1 cellular context compared by ENCODE assay signal in the genomic region with DNA sequence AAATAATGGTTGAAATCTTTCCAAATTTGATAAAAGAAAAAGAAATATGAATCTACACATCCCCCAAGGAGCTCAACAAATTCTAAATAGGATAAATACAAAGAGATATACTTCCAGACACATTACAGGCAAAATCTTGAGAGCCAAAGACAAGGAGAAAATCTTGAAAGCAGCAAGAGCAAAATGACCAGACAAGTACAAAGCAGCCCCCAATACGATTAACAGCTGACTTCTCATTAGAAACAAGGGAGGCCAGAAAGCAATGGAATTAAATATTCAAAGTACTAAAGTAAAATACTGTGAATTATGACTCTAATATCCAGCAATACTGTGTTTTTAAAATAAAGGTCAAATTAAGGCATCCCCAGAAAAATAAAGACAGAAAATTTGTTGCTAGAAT.
A peak's percentile ranks its signal among the peaks of the same experiment; 100 is the strongest.
TF ChIP-seq lines count a peak whose summit lies in the region.

No MANE protein-coding gene starts in this region.

TF ChIP-seq in HepG2, 621 proteins besides CTCF, POLR2A, EP300 and RAD21:
- TF ChIP-seq DNMT3B (CRISPR knock-in tag; conservative IDR thresholded peaks at IDR 0.05) = no peak
- no peak for TF ChIP-seq U2AF2 (IDR thresholded peaks at IDR 0.05; ENCODE audit: low read depth, low read length)
- peak; percentile 99 for TF ChIP-seq ZNF317 (CRISPR knock-in tag; IDR thresholded peaks at IDR 0.05)
- TF ChIP-seq ZFAT (CRISPR knock-in tag; conservative IDR thresholded peaks at IDR 0.05) = no peak
TF ChIP-seq in HepG2: peak in this region for 1.
